ENCODE assay signal across 9 cellular contexts in the genomic region with DNA sequence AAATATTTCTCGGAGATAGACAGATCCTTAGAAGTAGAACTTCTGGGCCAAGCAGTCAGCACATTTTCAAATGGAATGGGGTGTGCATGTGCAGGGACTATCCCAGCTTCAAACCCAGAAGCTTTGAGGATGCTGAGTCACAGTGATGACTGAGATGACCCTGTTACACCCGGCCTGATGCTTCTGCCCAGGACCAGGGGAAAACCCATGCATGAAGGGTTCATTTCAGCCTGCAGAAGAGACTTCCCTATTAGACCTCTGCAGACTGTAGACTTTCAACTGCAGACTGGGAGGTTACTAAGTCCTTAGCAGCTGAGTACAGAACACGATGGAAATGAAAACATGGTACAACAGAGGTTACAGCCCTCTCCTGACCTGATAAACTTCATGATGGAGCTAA. TPM values are rescaled to one million over a fixed set of nuclear protein-coding genes. Genes with fewer than 3 reads are reported as not detected.
DNase-seq lines count a peak whose midpoint lies in the region; ATAC-seq lines count a peak whose summit lies in the region.
"Had no signal": no experiment of that assay in that cellular context is flagged by ENCODE, and none has a peak within 500 bp of the region (broad histone marks: within the 10 kb centered on the region; RNA-seq: fewer than 3 reads in every experiment).

No MANE protein-coding gene starts in this region.

- peaks cover 46% of the 10 kb centered on the region for H3K27me3 Mint-ChIP-seq in activated naive CD8-positive, alpha-beta T cell treated with anti-CD3 and anti-CD28 coated beads, Interleukin-2, amount 50 U/mL, for 24 hours

- no peak overlapping the region for H3K4me3 Mint-ChIP-seq in activated naive CD8-positive, alpha-beta T cell treated with anti-CD3 and anti-CD28 coated beads, Interleukin-2, amount 50 U/mL, for 24 hours

- peaks cover 20% of the 10 kb centered on the region for H3K4me1 Mint-ChIP-seq in activated naive CD8-positive, alpha-beta T cell treated with anti-CD3 and anti-CD28 coated beads, Interleukin-2, amount 50 U/mL, for 24 hours

- H3K27ac Mint-ChIP-seq in activated naive CD8-positive, alpha-beta T cell treated with anti-CD3 and anti-CD28 coated beads, Interleukin-2, amount 50 U/mL, for 24 hours, result no peak overlapping the region

- ATAC-seq in GM19463 (IDR thresholded peaks at IDR 0.05; ENCODE audit: unreplicated experiment), result peak; percentile 95
- peak; percentile 97 for ATAC-seq in HG03457 (IDR thresholded peaks at IDR 0.05; ENCODE audit: unreplicated experiment)
- peak; percentile 96 for ATAC-seq in activated naive CD8-positive, alpha-beta T cell treated with anti-CD3 and anti-CD28 coated beads, Interleukin-2, amount 50 U/mL, for 24 hours
- ATAC-seq in left lobe of liver, result no peak

- H3K9me3 Mint-ChIP-seq in activated naive CD8-positive, alpha-beta T cell treated with anti-CD3 and anti-CD28 coated beads, Interleukin-2, amount 50 U/mL, for 24 hours, result no peaks in the 10 kb centered on the region

- no peaks in the 10 kb centered on the region for H3K36me3 Mint-ChIP-seq in activated naive CD8-positive, alpha-beta T cell treated with anti-CD3 and anti-CD28 coated beads, Interleukin-2, amount 50 U/mL, for 24 hours (ENCODE audit: low read depth)

- DNase-seq in EL (peak; percentile 83), NAMALWA (ENCODE audit: low spot score) (no peak), NCI-H345 (lab: John Stamatoyannopoulos, UW) (no peak), left lobe of liver (ENCODE audit: low spot score) (no peak)
- DNase-seq in activated naive CD8-positive, alpha-beta T cell treated with anti-CD3 and anti-CD28 coated beads, Interleukin-2, amount 50 U/mL, for 24 hours, result peak; percentile 30
- DNase-seq in stimulated activated CD8-positive, alpha-beta memory T cell treated with anti-CD3 and anti-CD28 coated beads, Interleukin-15, amount 100 ng/mL, for 48 hours (ENCODE audit: low read depth in 2 of 2), result peak; percentile 30 to 32

RNA-seq across cellular contexts. Expression of a gene that starts 3.6 kb away (rescaled TPM):
- total RNA-seq in left lobe of liver, result not detected
- total RNA-seq: temporal lobe had no signal

RNA-seq across cellular contexts. Expression of a gene that starts 50.6 kb away (rescaled TPM):
- total RNA-seq in left lobe of liver, result 327 TPM

Comparison
In these comparisons a context has a peak if more than half of its experiments do, and no peak if none do; other contexts are left out.
1. DNase-seq: peak in EL (single experiment), activated naive CD8-positive, alpha-beta T cell treated with anti-CD3 and anti-CD28 coated beads, Interleukin-2, amount 50 U/mL, for 24 hours (single experiment) and stimulated activated CD8-positive, alpha-beta memory T cell treated with anti-CD3 and anti-CD28 coated beads, Interleukin-15, amount 100 ng/mL, for 48 hours (2 of 2); none in NAMALWA (single experiment), NCI-H345 (single experiment) and left lobe of liver (single experiment).